In the genomic region with DNA sequence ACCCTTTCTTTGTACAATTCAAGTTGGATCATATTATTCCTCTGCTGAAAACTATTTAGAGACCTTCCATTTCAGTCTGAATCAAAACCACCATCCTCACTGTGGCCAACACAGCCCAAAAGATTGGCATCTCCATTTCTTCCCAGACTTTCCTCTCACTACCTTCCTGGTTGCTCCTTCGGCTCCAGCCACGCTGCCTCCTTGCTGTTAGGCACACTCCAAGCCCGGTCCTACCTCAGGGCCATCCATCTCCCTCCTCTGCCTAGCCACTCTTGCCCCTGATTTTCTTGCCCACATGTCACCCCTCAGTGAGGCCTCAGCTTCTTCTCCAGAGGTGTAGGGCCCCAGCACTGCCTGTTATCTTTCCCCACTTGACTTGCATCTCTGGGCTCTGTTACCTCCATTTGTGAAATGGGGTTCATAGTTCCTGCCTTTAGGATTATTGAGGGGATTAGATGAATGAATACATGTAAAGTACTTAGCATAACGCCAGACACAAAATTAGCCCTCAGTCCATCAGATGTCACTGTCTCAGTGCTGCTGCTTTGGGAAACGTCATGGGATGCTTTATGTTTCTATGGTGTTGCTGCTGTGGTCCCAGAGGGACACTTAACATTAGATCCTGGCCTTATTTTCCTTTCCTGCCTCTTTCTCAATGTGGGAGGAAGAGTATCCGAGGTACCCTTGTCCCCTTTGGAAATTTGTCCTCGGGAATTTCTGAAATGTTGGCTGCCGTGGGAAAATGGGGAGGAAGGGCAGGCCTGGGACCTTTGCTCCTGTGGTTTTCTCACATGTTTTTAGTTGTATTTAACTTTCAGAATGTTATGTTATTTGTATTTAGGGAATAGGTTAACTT, we compare ENCODE assay signal across 1 cellular context.
TF ChIP-seq lines count a peak whose summit lies in the region.

No MANE protein-coding gene starts in this region.

TF ChIP-seq in HepG2, 621 proteins besides CTCF, POLR2A, EP300 and RAD21 (continued from another document):
- TF ChIP-seq, protein P1, sequence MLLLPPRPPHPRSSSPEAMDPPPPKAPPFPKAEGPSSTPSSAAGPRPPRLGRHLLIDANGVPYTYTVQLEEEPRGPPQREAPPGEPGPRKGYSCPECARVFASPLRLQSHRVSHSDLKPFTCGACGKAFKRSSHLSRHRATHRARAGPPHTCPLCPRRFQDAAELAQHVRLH (CRISPR knock-in tag; IDR thresholded peaks at IDR 0.05; ENCODE audit: borderline replicate concordance, low read depth) = no peak
- TF ChIP-seq AGO2 (optimal IDR thresholded peaks at IDR 0.05; ENCODE audit: low read depth, low read length) = no peak
- no peak for TF ChIP-seq HOXD1 (CRISPR knock-in tag; IDR thresholded peaks at IDR 0.05)
- TF ChIP-seq ZNF720 (CRISPR knock-in tag; IDR thresholded peaks at IDR 0.05) = no peak
- TF ChIP-seq, protein P2, sequence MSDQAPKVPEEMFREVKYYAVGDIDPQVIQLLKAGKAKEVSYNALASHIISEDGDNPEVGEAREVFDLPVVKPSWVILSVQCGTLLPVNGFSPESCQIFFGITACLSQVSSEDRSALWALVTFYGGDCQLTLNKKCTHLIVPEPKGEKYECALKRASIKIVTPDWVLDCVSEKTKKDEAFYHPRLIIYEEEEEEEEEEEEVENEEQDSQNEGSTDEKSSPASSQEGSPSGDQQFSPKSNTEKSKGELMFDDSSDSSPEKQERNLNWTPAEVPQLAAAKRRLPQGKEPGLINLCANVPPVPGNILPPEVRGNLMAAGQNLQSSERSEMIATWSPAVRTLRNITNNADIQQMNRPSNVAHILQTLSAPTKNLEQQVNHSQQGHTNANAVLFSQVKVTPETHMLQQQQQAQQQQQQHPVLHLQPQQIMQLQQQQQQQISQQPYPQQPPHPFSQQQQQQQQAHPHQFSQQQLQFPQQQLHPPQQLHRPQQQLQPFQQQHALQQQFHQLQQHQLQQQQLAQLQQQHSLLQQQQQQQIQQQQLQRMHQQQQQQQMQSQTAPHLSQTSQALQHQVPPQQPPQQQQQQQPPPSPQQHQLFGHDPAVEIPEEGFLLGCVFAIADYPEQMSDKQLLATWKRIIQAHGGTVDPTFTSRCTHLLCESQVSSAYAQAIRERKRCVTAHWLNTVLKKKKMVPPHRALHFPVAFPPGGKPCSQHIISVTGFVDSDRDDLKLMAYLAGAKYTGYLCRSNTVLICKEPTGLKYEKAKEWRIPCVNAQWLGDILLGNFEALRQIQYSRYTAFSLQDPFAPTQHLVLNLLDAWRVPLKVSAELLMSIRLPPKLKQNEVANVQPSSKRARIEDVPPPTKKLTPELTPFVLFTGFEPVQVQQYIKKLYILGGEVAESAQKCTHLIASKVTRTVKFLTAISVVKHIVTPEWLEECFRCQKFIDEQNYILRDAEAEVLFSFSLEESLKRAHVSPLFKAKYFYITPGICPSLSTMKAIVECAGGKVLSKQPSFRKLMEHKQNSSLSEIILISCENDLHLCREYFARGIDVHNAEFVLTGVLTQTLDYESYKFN (CRISPR knock-in tag; conservative IDR thresholded peaks at IDR 0.05) = peak; percentile 70
- TF ChIP-seq RXRB (CRISPR knock-in tag; IDR thresholded peaks at IDR 0.05; ENCODE audit: borderline replicate concordance) = peak; percentile 65; the same call in 1 of the 2 replicates
- TF ChIP-seq ZBTB20 (CRISPR knock-in tag; IDR thresholded peaks at IDR 0.05; ENCODE audit: borderline replicate concordance, low read depth) = no peak
- no peak for TF ChIP-seq EEA1 (CRISPR knock-in tag; IDR thresholded peaks at IDR 0.05; ENCODE audit: borderline replicate concordance)
- TF ChIP-seq ZFP36L1 (CRISPR knock-in tag; IDR thresholded peaks at IDR 0.05) = no peak
- TF ChIP-seq FOXC1 (CRISPR knock-in tag; IDR thresholded peaks at IDR 0.05; ENCODE audit: borderline replicate concordance) = no peak
- no peak; the same call in 1 of the 2 replicates for TF ChIP-seq ETV5 (CRISPR knock-in tag; IDR thresholded peaks at IDR 0.05; ENCODE audit: borderline replicate concordance)
- no peak for TF ChIP-seq ZNF468 (CRISPR knock-in tag; IDR thresholded peaks at IDR 0.05)
- TF ChIP-seq, protein P3, sequence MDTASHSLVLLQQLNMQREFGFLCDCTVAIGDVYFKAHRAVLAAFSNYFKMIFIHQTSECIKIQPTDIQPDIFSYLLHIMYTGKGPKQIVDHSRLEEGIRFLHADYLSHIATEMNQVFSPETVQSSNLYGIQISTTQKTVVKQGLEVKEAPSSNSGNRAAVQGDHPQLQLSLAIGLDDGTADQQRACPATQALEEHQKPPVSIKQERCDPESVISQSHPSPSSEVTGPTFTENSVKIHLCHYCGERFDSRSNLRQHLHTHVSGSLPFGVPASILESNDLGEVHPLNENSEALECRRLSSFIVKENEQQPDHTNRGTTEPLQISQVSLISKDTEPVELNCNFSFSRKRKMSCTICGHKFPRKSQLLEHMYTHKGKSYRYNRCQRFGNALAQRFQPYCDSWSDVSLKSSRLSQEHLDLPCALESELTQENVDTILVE (CRISPR knock-in tag; IDR thresholded peaks at IDR 0.05) = peak; percentile 19; the same call in 1 of the 2 replicates
- TF ChIP-seq ZNF143 (CRISPR knock-in tag; IDR thresholded peaks at IDR 0.05) = no peak
- TF ChIP-seq ZNF234 (CRISPR knock-in tag; conservative IDR thresholded peaks at IDR 0.05) = no peak
- TF ChIP-seq ZNF619 (CRISPR knock-in tag; IDR thresholded peaks at IDR 0.05) = 0 out of 2 replicates have a peak, but pooled peaks have one; percentile 28
- no peak for TF ChIP-seq ZNF550 (CRISPR knock-in tag; IDR thresholded peaks at IDR 0.05; ENCODE audit: borderline replicate concordance)
- TF ChIP-seq, protein P4, sequence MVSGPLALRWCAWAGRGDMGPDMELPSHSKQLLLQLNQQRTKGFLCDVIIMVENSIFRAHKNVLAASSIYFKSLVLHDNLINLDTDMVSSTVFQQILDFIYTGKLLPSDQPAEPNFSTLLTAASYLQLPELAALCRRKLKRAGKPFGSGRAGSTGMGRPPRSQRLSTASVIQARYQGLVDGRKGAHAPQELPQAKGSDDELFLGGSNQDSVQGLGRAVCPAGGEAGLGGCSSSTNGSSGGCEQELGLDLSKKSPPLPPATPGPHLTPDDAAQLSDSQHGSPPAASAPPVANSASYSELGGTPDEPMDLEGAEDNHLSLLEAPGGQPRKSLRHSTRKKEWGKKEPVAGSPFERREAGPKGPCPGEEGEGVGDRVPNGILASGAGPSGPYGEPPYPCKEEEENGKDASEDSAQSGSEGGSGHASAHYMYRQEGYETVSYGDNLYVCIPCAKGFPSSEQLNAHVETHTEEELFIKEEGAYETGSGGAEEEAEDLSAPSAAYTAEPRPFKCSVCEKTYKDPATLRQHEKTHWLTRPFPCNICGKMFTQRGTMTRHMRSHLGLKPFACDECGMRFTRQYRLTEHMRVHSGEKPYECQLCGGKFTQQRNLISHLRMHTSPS (CRISPR knock-in tag; IDR thresholded peaks at IDR 0.05; ENCODE audit: low read depth) = no peak
- TF ChIP-seq ZNF512 (CRISPR knock-in tag; IDR thresholded peaks at IDR 0.05) = no peak
- no peak for TF ChIP-seq POGZ (CRISPR knock-in tag; IDR thresholded peaks at IDR 0.05)
- TF ChIP-seq CBX2 (IDR thresholded peaks at IDR 0.05; ENCODE audit: low read depth, low read length) = no peak
- TF ChIP-seq CBX2 (CRISPR knock-in tag; IDR thresholded peaks at IDR 0.05; ENCODE audit: low read depth) = no peak
- peak; percentile 39; the same call in 1 of the 2 replicates for TF ChIP-seq SOX5 (CRISPR knock-in tag; IDR thresholded peaks at IDR 0.05; ENCODE audit: borderline replicate concordance)
- no peak for TF ChIP-seq NFE2L2 (IDR thresholded peaks at IDR 0.05; ENCODE audit: low read length)
- peak; percentile 22; the same call in 1 of the 2 replicates for TF ChIP-seq NCOR1 (IDR thresholded peaks at IDR 0.05; ENCODE audit: borderline replicate concordance, low read length)
- no peak; a peak in 1 of 4 replicates for TF ChIP-seq KLF16 (CRISPR knock-in tag; IDR thresholded peaks at IDR 0.05)
- no peak for TF ChIP-seq SETDB1 (CRISPR knock-in tag; IDR thresholded peaks at IDR 0.05; ENCODE audit: borderline replicate concordance)
- TF ChIP-seq HOXA5 (CRISPR knock-in tag; IDR thresholded peaks at IDR 0.05) = no peak
- no peak for TF ChIP-seq ZNF672 (CRISPR knock-in tag; IDR thresholded peaks at IDR 0.05)
- TF ChIP-seq KLF11 (CRISPR knock-in tag; IDR thresholded peaks at IDR 0.05) = no peak
- TF ChIP-seq ZNF790 (CRISPR knock-in tag; IDR thresholded peaks at IDR 0.05; ENCODE audit: borderline replicate concordance) = 0 out of 2 replicates have a peak, but pooled peaks have one; percentile 39
- no peak for TF ChIP-seq BRF2 (CRISPR knock-in tag; IDR thresholded peaks at IDR 0.05)
- TF ChIP-seq ZNF772 (CRISPR knock-in tag; IDR thresholded peaks at IDR 0.05) = no peak
- peak; percentile 26 for TF ChIP-seq GATAD2A (CRISPR knock-in tag; IDR thresholded peaks at IDR 0.05)
- no peak for TF ChIP-seq ZNF281 (CRISPR knock-in tag; IDR thresholded peaks at IDR 0.05; ENCODE audit: borderline replicate concordance)
- TF ChIP-seq, protein P5, sequence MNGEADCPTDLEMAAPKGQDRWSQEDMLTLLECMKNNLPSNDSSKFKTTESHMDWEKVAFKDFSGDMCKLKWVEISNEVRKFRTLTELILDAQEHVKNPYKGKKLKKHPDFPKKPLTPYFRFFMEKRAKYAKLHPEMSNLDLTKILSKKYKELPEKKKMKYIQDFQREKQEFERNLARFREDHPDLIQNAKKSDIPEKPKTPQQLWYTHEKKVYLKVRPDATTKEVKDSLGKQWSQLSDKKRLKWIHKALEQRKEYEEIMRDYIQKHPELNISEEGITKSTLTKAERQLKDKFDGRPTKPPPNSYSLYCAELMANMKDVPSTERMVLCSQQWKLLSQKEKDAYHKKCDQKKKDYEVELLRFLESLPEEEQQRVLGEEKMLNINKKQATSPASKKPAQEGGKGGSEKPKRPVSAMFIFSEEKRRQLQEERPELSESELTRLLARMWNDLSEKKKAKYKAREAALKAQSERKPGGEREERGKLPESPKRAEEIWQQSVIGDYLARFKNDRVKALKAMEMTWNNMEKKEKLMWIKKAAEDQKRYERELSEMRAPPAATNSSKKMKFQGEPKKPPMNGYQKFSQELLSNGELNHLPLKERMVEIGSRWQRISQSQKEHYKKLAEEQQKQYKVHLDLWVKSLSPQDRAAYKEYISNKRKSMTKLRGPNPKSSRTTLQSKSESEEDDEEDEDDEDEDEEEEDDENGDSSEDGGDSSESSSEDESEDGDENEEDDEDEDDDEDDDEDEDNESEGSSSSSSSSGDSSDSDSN (CRISPR knock-in tag; IDR thresholded peaks at IDR 0.05) = no peak
- TF ChIP-seq, protein P6, sequence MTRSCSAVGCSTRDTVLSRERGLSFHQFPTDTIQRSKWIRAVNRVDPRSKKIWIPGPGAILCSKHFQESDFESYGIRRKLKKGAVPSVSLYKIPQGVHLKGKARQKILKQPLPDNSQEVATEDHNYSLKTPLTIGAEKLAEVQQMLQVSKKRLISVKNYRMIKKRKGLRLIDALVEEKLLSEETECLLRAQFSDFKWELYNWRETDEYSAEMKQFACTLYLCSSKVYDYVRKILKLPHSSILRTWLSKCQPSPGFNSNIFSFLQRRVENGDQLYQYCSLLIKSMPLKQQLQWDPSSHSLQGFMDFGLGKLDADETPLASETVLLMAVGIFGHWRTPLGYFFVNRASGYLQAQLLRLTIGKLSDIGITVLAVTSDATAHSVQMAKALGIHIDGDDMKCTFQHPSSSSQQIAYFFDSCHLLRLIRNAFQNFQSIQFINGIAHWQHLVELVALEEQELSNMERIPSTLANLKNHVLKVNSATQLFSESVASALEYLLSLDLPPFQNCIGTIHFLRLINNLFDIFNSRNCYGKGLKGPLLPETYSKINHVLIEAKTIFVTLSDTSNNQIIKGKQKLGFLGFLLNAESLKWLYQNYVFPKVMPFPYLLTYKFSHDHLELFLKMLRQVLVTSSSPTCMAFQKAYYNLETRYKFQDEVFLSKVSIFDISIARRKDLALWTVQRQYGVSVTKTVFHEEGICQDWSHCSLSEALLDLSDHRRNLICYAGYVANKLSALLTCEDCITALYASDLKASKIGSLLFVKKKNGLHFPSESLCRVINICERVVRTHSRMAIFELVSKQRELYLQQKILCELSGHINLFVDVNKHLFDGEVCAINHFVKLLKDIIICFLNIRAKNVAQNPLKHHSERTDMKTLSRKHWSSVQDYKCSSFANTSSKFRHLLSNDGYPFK (CRISPR knock-in tag; IDR thresholded peaks at IDR 0.05; ENCODE audit: borderline replicate concordance) = no peak
- no peak for TF ChIP-seq ZBTB38 (CRISPR knock-in tag; IDR thresholded peaks at IDR 0.05)
- no peak for TF ChIP-seq GABPB1 (CRISPR knock-in tag; IDR thresholded peaks at IDR 0.05)
- no peak for TF ChIP-seq NR2F1 (CRISPR knock-in tag; IDR thresholded peaks at IDR 0.05)
